ENCODE assay signal across 1 cellular context in genomic region chr11:2139118-2139490, GRCh38.
A peak's percentile ranks its signal among the peaks of the same experiment; 100 is the strongest.
TF ChIP-seq lines count a peak whose summit lies in the region.

Gene IGF2 (minus strand): TSS chr11:2139389. CDS start chr11:2135523, 3,866 bp downstream.

TF ChIP-seq in HepG2, 621 proteins besides CTCF, POLR2A, EP300 and RAD21 (continued from another document):
- TF ChIP-seq ZNF687 (CRISPR knock-in tag; IDR thresholded peaks at IDR 0.05), result peak; percentile 52
- TF ChIP-seq PATZ1 (CRISPR knock-in tag; IDR thresholded peaks at IDR 0.05), result peak; percentile 74
- no peak for TF ChIP-seq ZNF136 (CRISPR knock-in tag; IDR thresholded peaks at IDR 0.05; ENCODE audit: low read depth)
- no peak for TF ChIP-seq KDM3A (CRISPR knock-in tag; IDR thresholded peaks at IDR 0.05; ENCODE audit: low read depth)
- no peak for TF ChIP-seq ZSCAN30 (CRISPR knock-in tag; IDR thresholded peaks at IDR 0.05)
- 0 out of 2 replicates have a peak, but pooled peaks have one; percentile 30 for TF ChIP-seq CENPT (CRISPR knock-in tag; IDR thresholded peaks at IDR 0.05; ENCODE audit: low read depth)
- no peak for TF ChIP-seq ZNF839 (CRISPR knock-in tag; IDR thresholded peaks at IDR 0.05; ENCODE audit: borderline replicate concordance)
- TF ChIP-seq DNMT1 (CRISPR knock-in tag; IDR thresholded peaks at IDR 0.05), result 0 out of 2 replicates have a peak, but pooled peaks have one; percentile 40
- 0 out of 4 replicates have a peak, but pooled peaks of 1 of the 2 experiments have one; percentile 25 for TF ChIP-seq HMGXB4 (CRISPR knock-in tag; IDR thresholded peaks at IDR 0.05; ENCODE audit: borderline replicate concordance in 1 of 2, low read depth in 1 of 2)
- 0 out of 2 replicates have a peak, but pooled peaks have one; percentile 6 for TF ChIP-seq ETV5 (CRISPR knock-in tag; IDR thresholded peaks at IDR 0.05; ENCODE audit: borderline replicate concordance)
- TF ChIP-seq AGO2 (optimal IDR thresholded peaks at IDR 0.05; ENCODE audit: low read depth, low read length), result peak; percentile 80
- no peak for TF ChIP-seq ZNF557 (CRISPR knock-in tag; IDR thresholded peaks at IDR 0.05)
- no peak for TF ChIP-seq ZNF790 (CRISPR knock-in tag; IDR thresholded peaks at IDR 0.05; ENCODE audit: borderline replicate concordance)
- TF ChIP-seq ARID4A (CRISPR knock-in tag; IDR thresholded peaks at IDR 0.05; ENCODE audit: borderline replicate concordance), result peak; percentile 46; the same call in 1 of the 2 replicates
- TF ChIP-seq SMAD1 (CRISPR knock-in tag; IDR thresholded peaks at IDR 0.05; ENCODE audit: borderline replicate concordance, low read depth), result no peak
- 0 out of 4 replicates have a peak, but pooled peaks of 1 of the 2 experiments have one; percentile 26 for TF ChIP-seq ATF4 (CRISPR knock-in tag; IDR thresholded peaks at IDR 0.05)
